In genomic region chr3:13951184-13951583, GRCh38 we compare ENCODE assay signal across 28 cellular contexts.
DNase-seq lines count a peak whose midpoint lies in the region; ATAC-seq and TF ChIP-seq lines count a peak whose summit lies in the region.
"Had no signal": no experiment of that assay in that cellular context is flagged by ENCODE, and none has a peak within 500 bp of the region (broad histone marks: within the 10 kb centered on the region; RNA-seq: fewer than 3 reads in every experiment).

No MANE protein-coding gene starts in this region.

- POLR2A ChIA-PET in Caco-2 (lab: Charles Lee), result no interaction called here

- H3K4me3 ChIP-seq in Caco-2 (ENCODE audit: low read depth, low read length), result no peak overlapping the region
- H3K4me3 ChIP-seq in colonic mucosa, result no peak overlapping the region
- no peak overlapping the region for H3K4me3 ChIP-seq in neural progenitor cell
- H3K4me3 ChIP-seq in upper lobe of right lung, result no peak overlapping the region
- H3K4me3 ChIP-seq: GM23338 had no signal

- no peak overlapping the region for H3K27ac ChIP-seq in colonic mucosa
- H3K27ac ChIP-seq in neural progenitor cell, result no peak overlapping the region
- H3K27ac ChIP-seq in upper lobe of right lung, result no peak overlapping the region
- H3K27ac ChIP-seq: KMS-11 had no signal

- H3K9me3 ChIP-seq in Caco-2 (peaks cover 45% of the 10 kb centered on the region), colonic mucosa (no peaks in the 10 kb centered on the region), neural progenitor cell (ENCODE audit: low read depth) (no peaks in the 10 kb centered on the region), upper lobe of right lung (no peaks in the 10 kb centered on the region)
- H3K9me3 ChIP-seq: BE2C, SK-N-SH had no signal

- no peaks in the 10 kb centered on the region for H3K79me2 ChIP-seq in neural progenitor cell (ENCODE audit: low read depth)

- H3K4me1 Mint-ChIP-seq in Caco-2 (ENCODE audit: low read depth, unreplicated experiment), result peaks cover 11% of the 10 kb centered on the region
- peaks cover 17% of the 10 kb centered on the region for H3K4me1 Mint-ChIP-seq in neural progenitor cell
- H3K4me1 Mint-ChIP-seq: CD8-positive, alpha-beta memory T cell had no signal

- no peak overlapping the region for H3K4me2 ChIP-seq in neural progenitor cell
- H3K4me2 ChIP-seq: GM23338, KMS-11, SK-N-SH had no signal

- no peak overlapping the region for H3K4me3 Mint-ChIP-seq in Caco-2 (ENCODE audit: unreplicated experiment)
- no peak overlapping the region for H3K4me3 Mint-ChIP-seq in neural progenitor cell
- H3K4me3 Mint-ChIP-seq: CD14-positive monocyte; CD8-positive, alpha-beta memory T cell; GM23338; H9; HFFc6 had no signal

- H3K27me3 ChIP-seq in Caco-2 (replicated peaks; ENCODE audit: control insufficient read depth, insufficient read depth, low read length), result no peaks in the 10 kb centered on the region
- no peaks in the 10 kb centered on the region for H3K27me3 ChIP-seq in colonic mucosa
- no peaks in the 10 kb centered on the region for H3K27me3 ChIP-seq in neural progenitor cell
- H3K27me3 ChIP-seq in upper lobe of right lung, result no peaks in the 10 kb centered on the region
- H3K27me3 ChIP-seq: BE2C had no signal

- ATAC-seq in upper lobe of right lung, result no peak
- ATAC-seq: GM23338 had no signal

- H4K20me1 ChIP-seq in neural progenitor cell (ENCODE audit: low read depth), result no peaks in the 10 kb centered on the region

- H3K36me3 ChIP-seq in Caco-2 (ENCODE audit: control insufficient read depth, insufficient read depth, low read length), result peaks cover 1% of the 10 kb centered on the region; the same call in 1 of the 2 replicates
- no peaks in the 10 kb centered on the region for H3K36me3 ChIP-seq in colonic mucosa
- H3K36me3 ChIP-seq in neural progenitor cell, result no peaks in the 10 kb centered on the region
- no peaks in the 10 kb centered on the region for H3K36me3 ChIP-seq in upper lobe of right lung
- H3K36me3 ChIP-seq: BE2C had no signal

- H3K27ac Mint-ChIP-seq in Caco-2 (ENCODE audit: unreplicated experiment), result peak overlapping the region; percentile 84
- H3K27ac Mint-ChIP-seq in neural progenitor cell, result no peak overlapping the region
- H3K27ac Mint-ChIP-seq: CD14-positive monocyte; CD8-positive, alpha-beta memory T cell; GM23338; H9; HFFc6 had no signal

- no peak for TF ChIP-seq CTCF in Caco-2 (IDR thresholded peaks at IDR 0.05; ENCODE audit: insufficient read depth in 1 of 2, low read depth in 1 of 2, low read length in 1 of 2, severe bottlenecking in 1 of 2, unreplicated experiment in 1 of 2)
- no peak for TF ChIP-seq CTCF in colonic mucosa (IDR thresholded peaks at IDR 0.05)
- no peak for TF ChIP-seq CTCF in neural progenitor cell (IDR thresholded peaks at IDR 0.05)
- TF ChIP-seq CTCF in upper lobe of right lung (IDR thresholded peaks at IDR 0.05), result no peak

- H3K9me3 Mint-ChIP-seq in Caco-2 (ENCODE audit: unreplicated experiment), result peaks cover 36% of the 10 kb centered on the region
- peaks cover 12% of the 10 kb centered on the region for H3K9me3 Mint-ChIP-seq in neural progenitor cell

- H2AFZ ChIP-seq in neural progenitor cell (replicated peaks), result no peak overlapping the region
- H2AFZ ChIP-seq: GM23338 had no signal

- H3K4me1 ChIP-seq in Caco-2, result peaks cover 30% of the 10 kb centered on the region
- H3K4me1 ChIP-seq in colonic mucosa, result no peaks in the 10 kb centered on the region
- H3K4me1 ChIP-seq in neural progenitor cell, result peaks cover 40% of the 10 kb centered on the region
- no peaks in the 10 kb centered on the region for H3K4me1 ChIP-seq in upper lobe of right lung
- H3K4me1 ChIP-seq: BE2C had no signal

- H3K9ac ChIP-seq in colonic mucosa (ENCODE audit: low read depth in 2 of 2, low read length in 2 of 2), result no peak overlapping the region
- no peak overlapping the region for H3K9ac ChIP-seq in neural progenitor cell
- H3K9ac ChIP-seq: KMS-11, SK-N-SH had no signal

- H3K27me3 Mint-ChIP-seq in Caco-2 (ENCODE audit: insufficient read depth, unreplicated experiment) (no peaks in the 10 kb centered on the region), neural progenitor cell (ENCODE audit: insufficient read depth, low read depth) (peaks cover 5% of the 10 kb centered on the region)

- BruUV-seq in Caco-2 (replicated peaks; lab: Mats Ljungman, UMichigan), result no TSS peak

- peak; percentile 91 to 93 for DNase-seq in Caco-2
- DNase-seq in LoVo (ENCODE audit: low spot score), result peak; percentile 70
- DNase-seq in colonic mucosa, result peak; percentile 49
- DNase-seq in neural progenitor cell (ENCODE audit: low spot score), result peak; percentile 35
- no peak for DNase-seq in T-helper 9 cell
- DNase-seq in GM03348 (ENCODE audit: low spot score), result no peak
- DNase-seq in islet precursor cell, result no peak
- no peak for DNase-seq in upper lobe of right lung
- DNase-seq: 8988T; ACHN; BE2C; Calu3; CD8-positive, alpha-beta memory T cell; DMS153; DND-41; H9; HFFc6; IMR-90; NCI-H1048; NCI-H1417; NCI-H1694; NCI-H2029 treated with DMSO at 0.1 percent for 48 hours; NCI-H446 treated with DMSO at 0.1 percent for 48 hours; NCI-H526; SK-N-SH had no signal

- H3F3A ChIP-seq in neural progenitor cell (ENCODE audit: low read depth), result peaks cover 25% of the 10 kb centered on the region

- intact Hi-C loops in Caco-2 (cut with micrococcal nuclease; ENCODE audit: unreplicated experiment) (loop anchor here (1.0 to 2.0 kb wide), 3 partner anchors 54 to 174 kb away; partner anchors contain the start of gene TMEM43), colonic mucosa (cut with DNase I) (no loop called here), upper lobe of right lung (cut with DNase I) (no loop called here)

- H3K36me3 Mint-ChIP-seq in Caco-2 (ENCODE audit: insufficient read depth, unreplicated experiment) (peaks cover 12% of the 10 kb centered on the region), neural progenitor cell (no peaks in the 10 kb centered on the region)
- H3K36me3 Mint-ChIP-seq: CD14-positive monocyte had no signal

- CTCF ChIA-PET in Caco-2 (lab: Charles Lee), result interaction anchor here (0.6 to 1.0 kb wide), 4 partner anchors 55 to 362 kb away, joined by 3 read pairs; no protein-coding TSS in a partner anchor

Comparison
In these comparisons a context has a peak if more than half of its experiments do, and no peak if none do; other contexts are left out.
1. DNase-seq: peak in Caco-2 (2 of 2), LoVo (single experiment), colonic mucosa (single experiment) and neural progenitor cell (single experiment); none in T-helper 9 cell (single experiment), GM03348 (single experiment), islet precursor cell (single experiment) and upper lobe of right lung (single experiment).